ENCODE assay signal across 9 cellular contexts in genomic region chr4:3009422-3009821, GRCh38. TPM values are rescaled to one million over a fixed set of nuclear protein-coding genes. Genes with fewer than 3 reads are reported as not detected.
DNase-seq lines count a peak whose midpoint lies in the region; ATAC-seq, FAIRE-seq and TF ChIP-seq lines count a peak whose summit lies in the region.
"Had no signal": no experiment of that assay in that cellular context is flagged by ENCODE, and none has a peak within 500 bp of the region (broad histone marks: within the 10 kb centered on the region; RNA-seq: fewer than 3 reads in every experiment).

No MANE protein-coding gene starts in this region.

- DNase-seq in stimulated activated CD4-positive, alpha-beta T cell treated with anti-CD3 and anti-CD28 coated beads, Interleukin-15, amount 100 ng/mL, for 24 hours: peak; percentile 25
- no peak for DNase-seq in stimulated activated CD4-positive, alpha-beta T cell treated with anti-CD3 and anti-CD28 coated beads, Interleukin-4, amount 100 ng/mL, for 4 hours
- no peak for DNase-seq in PC-3
- DNase-seq in fibroblast of pulmonary artery (ENCODE audit: low read depth): peak; percentile 16
- DNase-seq in superior temporal gyrus (ENCODE audit: extremely low spot score): peak; percentile 37
- no peak for DNase-seq in urothelium cell line (ENCODE audit: low spot score)
- DNase-seq in COR-L47 (lab: John Stamatoyannopoulos, UW): no peak

- no peaks in the 10 kb centered on the region for H3K9me2 ChIP-seq in PC-3 (replicated peaks; ENCODE audit: low read length)

- H3K36me3 ChIP-seq in PC-3 (ENCODE audit: low read depth, low read length): no peaks in the 10 kb centered on the region

- FAIRE-seq in urothelium cell line (lab: Jason Lieb, UNC): no peak
- FAIRE-seq: frontal cortex had no signal

- intact Hi-C loops in PC-3 (cut with micrococcal nuclease): no loop called here

- H3K27me3 ChIP-seq in PC-3 (ENCODE audit: low read length): no peaks in the 10 kb centered on the region

- BruUV-seq in PC-3 (replicated peaks; lab: Mats Ljungman, UMichigan): no TSS peak

- TF ChIP-seq CTCF in PC-3 (conservative IDR thresholded peaks at IDR 0.05; ENCODE audit: low read depth, low read length) (0 out of 2 replicates have a peak, but pooled peaks have one; percentile 13), fibroblast of pulmonary artery (IDR thresholded peaks at IDR 0.05; ENCODE audit: low read length, missing control alignments) (peak; percentile 11)

- H3K27ac ChIP-seq in PC-3 (ENCODE audit: low read length): no peak overlapping the region

- ATAC-seq in PC-3: no peak
- no peak for ATAC-seq in GM21367 (IDR thresholded peaks at IDR 0.05; ENCODE audit: unreplicated experiment)

- peaks cover 14% of the 10 kb centered on the region for H3K4me1 ChIP-seq in PC-3 (ENCODE audit: insufficient read depth, low read length)

- no peak overlapping the region for H2AFZ ChIP-seq in PC-3 (ENCODE audit: low read length)

- H3K4me2 ChIP-seq in PC-3 (ENCODE audit: low read length): no peak overlapping the region

- POLR2A ChIA-PET in PC-3 (lab: Charles Lee; ENCODE audit: unreplicated experiment): interaction anchor here (0.6 kb wide), 1 partner anchor 33 kb away, joined by 9 read pairs; no protein-coding TSS in a partner anchor

- no peaks in the 10 kb centered on the region for H3K79me2 ChIP-seq in PC-3 (ENCODE audit: low read length)

- H3K4me3 ChIP-seq in PC-3 (ENCODE audit: low read length) (no peak overlapping the region), fibroblast of pulmonary artery (replicated peaks; ENCODE audit: low read depth, low read length) (no peak overlapping the region)

- no peaks in the 10 kb centered on the region for H4K20me1 ChIP-seq in PC-3 (ENCODE audit: low read length)

- no peaks in the 10 kb centered on the region for H3F3A ChIP-seq in PC-3 (ENCODE audit: low read length, unreplicated experiment)

- CTCF ChIA-PET in PC-3 (lab: Charles Lee): interaction anchor here (0.6 to 1.0 kb wide), 3 partner anchors 17 to 46 kb away, joined by 3 to 8 read pairs (median 4); partner anchors contain the start of gene NOP14

- H3K9ac ChIP-seq in PC-3 (ENCODE audit: low read length): no peak overlapping the region

- H3K9me3 ChIP-seq in PC-3 (ENCODE audit: low read length): no peaks in the 10 kb centered on the region

RNA-seq across cellular contexts. Expression of gene GRK4, which starts 46.1 kb away (rescaled TPM):
- total RNA-seq in PC-3 (2014; rRNA removed): 2.9 and 3.7 TPM in 2 replicates

RNA-seq across cellular contexts. Expression of gene NOP14, which starts 46.2 kb away (rescaled TPM):
- total RNA-seq in PC-3 (2014; rRNA removed): 26.0 and 30.9 TPM in 2 replicates

Comparison
In these comparisons a context has a peak if more than half of its experiments do, and no peak if none do; other contexts are left out.
1. DNase-seq: peak in stimulated activated CD4-positive, alpha-beta T cell treated with anti-CD3 and anti-CD28 coated beads, Interleukin-15, amount 100 ng/mL, for 24 hours (single experiment), fibroblast of pulmonary artery (single experiment) and superior temporal gyrus (single experiment); none in stimulated activated CD4-positive, alpha-beta T cell treated with anti-CD3 and anti-CD28 coated beads, Interleukin-4, amount 100 ng/mL, for 4 hours (0 of 2), PC-3 (single experiment), urothelium cell line (single experiment) and COR-L47 (single experiment).